Comparison of ENCODE assay signal across 8 cellular contexts in genomic region chr20:19975901-19976300, GRCh38. TPM values are rescaled to one million over a fixed set of nuclear protein-coding genes. Genes with fewer than 3 reads are reported as not detected.
DNase-seq lines count a peak whose midpoint lies in the region; ATAC-seq, FAIRE-seq and TF ChIP-seq lines count a peak whose summit lies in the region.

No MANE protein-coding gene starts in this region.

- intact Hi-C loops in HCT116 (cut with micrococcal nuclease) (no loop called here), kidney (cut with DNase I) (no loop called here)

- no TSS peak for BruUV-seq in HCT116 (replicated peaks; lab: Mats Ljungman, UMichigan)

- no peak overlapping the region for H3K4me3 ChIP-seq in HCT116 (replicated peaks in 1 of 2; ENCODE audit: low read depth in 1 of 2, low read length in 2 of 2)
- peak overlapping the region; percentile 48 to 74 for H3K4me3 ChIP-seq in kidney (ENCODE audit: low read length in 2 of 2)

- H3K9ac ChIP-seq in HCT116 (ENCODE audit: low read length) (peak overlapping the region; percentile 39), kidney (ENCODE audit: low read length in 2 of 2) (peak overlapping the region; percentile 61 to 70)

- no peaks in the 10 kb centered on the region for H3K36me3 ChIP-seq in HCT116 (ENCODE audit: control insufficient read depth in 1 of 2, insufficient read depth in 2 of 2, low read length in 2 of 2)
- H3K36me3 ChIP-seq in kidney (ENCODE audit: control insufficient read depth in 1 of 2, insufficient read depth in 2 of 2, low read length in 2 of 2) = peaks cover 5 to 10% of the 10 kb centered on the region in 2 donors

- no peak for DNase-seq in HCT116 (ENCODE audit: low read depth, low spot score)
- DNase-seq in astrocyte of the hippocampus (ENCODE audit: low read depth, low spot score) = peak; percentile 50
- DNase-seq in kidney = no peak
- peak; percentile 61 for DNase-seq in superior temporal gyrus (ENCODE audit: extremely low spot score)
- DNase-seq in NCI-H510A treated with DMSO at 0.1 percent for 48 hours (lab: John Stamatoyannopoulos, UW) = no peak
- no peak for DNase-seq in islet precursor cell
- DNase-seq in iPS-NIHi7 (ENCODE audit: extremely low spot score) = no peak

- H3K9me3 ChIP-seq in HCT116 (ENCODE audit: control insufficient read depth in 1 of 2, insufficient read depth in 1 of 2, low read depth in 1 of 2, low read length in 2 of 2) = no peaks in the 10 kb centered on the region
- no peaks in the 10 kb centered on the region for H3K9me3 ChIP-seq in kidney (ENCODE audit: control insufficient read depth in 1 of 2, low read length in 2 of 2)

- H3K9me2 ChIP-seq in HCT116 (ENCODE audit: insufficient read depth) = no peaks in the 10 kb centered on the region

- no peaks in the 10 kb centered on the region for H3K79me2 ChIP-seq in HCT116 (ENCODE audit: insufficient read depth, low read length)

- FAIRE-seq in kidney (lab: Jason Lieb, UNC) = no peak

- no peak for TF ChIP-seq POLR2A in HCT116 (IDR thresholded peaks at IDR 0.05; ENCODE audit: borderline replicate concordance, extremely low read depth, insufficient read depth, insufficient read length)

- POLR2A ChIA-PET in HCT116 (lab: Charles Lee) = no interaction called here

- H3K27ac ChIP-seq in HCT116 (ENCODE audit: low read depth, low read length) (no peak overlapping the region), kidney (ENCODE audit: low read depth in 2 of 2, low read length in 2 of 2) (peak overlapping the region; percentile 91 to 93)

- TF ChIP-seq CTCF in HCT116 (IDR thresholded peaks at IDR 0.05 in 2 of 3, conservative IDR thresholded peaks at IDR 0.05 in 1 of 3; ENCODE audit: borderline replicate concordance in 1 of 3, insufficient read depth in 1 of 3, low read depth in 2 of 3, low read length in 2 of 3) (no peak), kidney (IDR thresholded peaks at IDR 0.05; ENCODE audit: borderline replicate concordance, extremely low read depth, insufficient read depth) (no peak)

- peaks cover 10% of the 10 kb centered on the region; the same call in 1 of the 2 replicates for H3K27me3 ChIP-seq in HCT116 (ENCODE audit: insufficient read depth, low read length)

- H3K4me1 ChIP-seq in HCT116 (ENCODE audit: control insufficient read depth in 1 of 2, insufficient read depth in 2 of 2, low read length in 2 of 2) (peaks cover 41 to 48% of the 10 kb centered on the region in 2 experiments), kidney (ENCODE audit: control insufficient read depth in 1 of 2, insufficient read depth in 1 of 2, low read depth in 1 of 2, low read length in 2 of 2) (peaks cover 33 to 53% of the 10 kb centered on the region in 2 donors)

- TF ChIP-seq RAD21 in HCT116 (IDR thresholded peaks at IDR 0.05; ENCODE audit: low read depth) = no peak

- CTCF ChIA-PET in HCT116 (lab: Charles Lee) = no interaction called here

- peak overlapping the region; percentile 79; the same call in 1 of the 2 replicates for H3K4me2 ChIP-seq in HCT116 (ENCODE audit: low read length)

- H2AFZ ChIP-seq in HCT116 (ENCODE audit: low read depth, low read length, poor library complexity, severe bottlenecking) = no peak overlapping the region

- RAD21 ChIA-PET in HCT116 (lab: Charles Lee; ENCODE audit: low non-redundant PET in 1 of 2, low total read pairs in 2 of 2, uncharacterized antibody in 2 of 2, unreplicated experiment in 2 of 2) = no interaction called here

- ATAC-seq in HCT116 = no peak
- no peak for ATAC-seq in GM21528 (IDR thresholded peaks at IDR 0.05; ENCODE audit: low FRiP score, unreplicated experiment)

- no peaks in the 10 kb centered on the region for H4K20me1 ChIP-seq in HCT116 (ENCODE audit: insufficient read depth)

TF ChIP-seq in HCT116, 20 proteins besides CTCF, POLR2A, EP300 and RAD21:
- TF ChIP-seq ATF3 (IDR thresholded peaks at IDR 0.05) (no peak), EZH2phosphoT487 (IDR thresholded peaks at IDR 0.05; ENCODE audit: borderline replicate concordance) (no peak), FOSL1 (IDR thresholded peaks at IDR 0.05; ENCODE audit: low read depth) (no peak), EGR1 (IDR thresholded peaks at IDR 0.05; ENCODE audit: low read depth) (no peak), CEBPB (IDR thresholded peaks at IDR 0.05; ENCODE audit: low read depth) (no peak), SRF (IDR thresholded peaks at IDR 0.05; ENCODE audit: low read depth) (no peak)

RNA-seq across cellular contexts. Expression of gene NAA20, which starts 41.3 kb away (rescaled TPM):
- total RNA-seq in HCT116 (2021; ENCODE audit: unreplicated experiment) (71.5 TPM), kidney (72.8 TPM)
- polyA plus RNA-seq in HCT116 (2012) = 38.9 and 53.5 TPM in 2 replicates
- 104 TPM for polyA plus RNA-seq in kidney (ENCODE audit: insufficient read depth, low read depth, low replicate concordance)

Comparison
In these comparisons a context has a peak if more than half of its experiments do, and no peak if none do; other contexts are left out.
1. DNase-seq: peak in astrocyte of the hippocampus (single experiment) and superior temporal gyrus (single experiment); none in HCT116 (single experiment), kidney (single experiment), NCI-H510A treated with DMSO at 0.1 percent for 48 hours (single experiment), islet precursor cell (single experiment) and iPS-NIHi7 (single experiment).
2. H3K4me3 ChIP-seq: peak in kidney (2 of 2); none in HCT116 (0 of 2).